1 cellular context compared by ENCODE assay signal in the genomic region with DNA sequence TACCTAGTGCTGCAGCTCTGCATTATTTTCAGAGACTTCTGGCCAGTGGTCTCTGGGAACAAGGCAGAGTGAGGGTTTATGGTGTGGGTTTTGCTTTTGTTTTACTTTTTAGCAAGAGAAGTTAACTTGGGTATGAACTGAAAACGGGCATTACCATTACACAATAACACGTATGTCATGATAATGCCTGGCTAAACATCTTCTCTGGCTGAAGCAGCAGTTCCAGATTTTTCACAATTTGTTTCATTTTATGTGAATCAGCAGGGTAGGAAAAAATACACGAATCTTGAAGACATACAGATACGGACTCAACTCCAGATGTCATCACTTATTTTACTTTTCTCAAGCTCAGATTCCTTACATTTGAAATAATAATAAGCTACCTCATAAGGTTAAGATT.
TF ChIP-seq lines count a peak whose summit lies in the region.

No MANE protein-coding gene starts in this region.

TF ChIP-seq in K562, 482 proteins besides CTCF, POLR2A, EP300 and RAD21 (continued from another document):
- TF ChIP-seq CHD7 (IDR thresholded peaks at IDR 0.05; ENCODE audit: low read depth, low read length) (no peak), FIP1L1 (IDR thresholded peaks at IDR 0.05; ENCODE audit: low read depth, low read length, poor library complexity, severe bottlenecking) (no peak), U2AF2 (optimal IDR thresholded peaks at IDR 0.05; ENCODE audit: low read depth, low read length) (no peak), SRSF3 (IDR thresholded peaks at IDR 0.05; ENCODE audit: insufficient read depth, low read length) (no peak)
- TF ChIP-seq, protein P1, sequence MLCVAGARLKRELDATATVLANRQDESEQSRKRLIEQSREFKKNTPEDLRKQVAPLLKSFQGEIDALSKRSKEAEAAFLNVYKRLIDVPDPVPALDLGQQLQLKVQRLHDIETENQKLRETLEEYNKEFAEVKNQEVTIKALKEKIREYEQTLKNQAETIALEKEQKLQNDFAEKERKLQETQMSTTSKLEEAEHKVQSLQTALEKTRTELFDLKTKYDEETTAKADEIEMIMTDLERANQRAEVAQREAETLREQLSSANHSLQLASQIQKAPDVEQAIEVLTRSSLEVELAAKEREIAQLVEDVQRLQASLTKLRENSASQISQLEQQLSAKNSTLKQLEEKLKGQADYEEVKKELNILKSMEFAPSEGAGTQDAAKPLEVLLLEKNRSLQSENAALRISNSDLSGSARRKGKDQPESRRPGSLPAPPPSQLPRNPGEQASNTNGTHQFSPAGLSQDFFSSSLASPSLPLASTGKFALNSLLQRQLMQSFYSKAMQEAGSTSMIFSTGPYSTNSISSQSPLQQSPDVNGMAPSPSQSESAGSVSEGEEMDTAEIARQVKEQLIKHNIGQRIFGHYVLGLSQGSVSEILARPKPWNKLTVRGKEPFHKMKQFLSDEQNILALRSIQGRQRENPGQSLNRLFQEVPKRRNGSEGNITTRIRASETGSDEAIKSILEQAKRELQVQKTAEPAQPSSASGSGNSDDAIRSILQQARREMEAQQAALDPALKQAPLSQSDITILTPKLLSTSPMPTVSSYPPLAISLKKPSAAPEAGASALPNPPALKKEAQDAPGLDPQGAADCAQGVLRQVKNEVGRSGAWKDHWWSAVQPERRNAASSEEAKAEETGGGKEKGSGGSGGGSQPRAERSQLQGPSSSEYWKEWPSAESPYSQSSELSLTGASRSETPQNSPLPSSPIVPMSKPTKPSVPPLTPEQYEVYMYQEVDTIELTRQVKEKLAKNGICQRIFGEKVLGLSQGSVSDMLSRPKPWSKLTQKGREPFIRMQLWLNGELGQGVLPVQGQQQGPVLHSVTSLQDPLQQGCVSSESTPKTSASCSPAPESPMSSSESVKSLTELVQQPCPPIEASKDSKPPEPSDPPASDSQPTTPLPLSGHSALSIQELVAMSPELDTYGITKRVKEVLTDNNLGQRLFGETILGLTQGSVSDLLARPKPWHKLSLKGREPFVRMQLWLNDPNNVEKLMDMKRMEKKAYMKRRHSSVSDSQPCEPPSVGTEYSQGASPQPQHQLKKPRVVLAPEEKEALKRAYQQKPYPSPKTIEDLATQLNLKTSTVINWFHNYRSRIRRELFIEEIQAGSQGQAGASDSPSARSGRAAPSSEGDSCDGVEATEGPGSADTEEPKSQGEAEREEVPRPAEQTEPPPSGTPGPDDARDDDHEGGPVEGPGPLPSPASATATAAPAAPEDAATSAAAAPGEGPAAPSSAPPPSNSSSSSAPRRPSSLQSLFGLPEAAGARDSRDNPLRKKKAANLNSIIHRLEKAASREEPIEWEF (CRISPR knock-in tag; IDR thresholded peaks at IDR 0.05) = no peak
TF ChIP-seq in K562: peak in this region for 0.
